In genomic region chr13:112893570-112894422, GRCh38 we compare ENCODE assay signal across 8 cellular contexts.
A peak's percentile ranks its signal among the peaks of the same experiment; 100 is the strongest.
DNase-seq lines count a peak whose midpoint lies in the region; ATAC-seq and TF ChIP-seq lines count a peak whose summit lies in the region.

No MANE protein-coding gene starts in this region.

- ATAC-seq in GM21576 (IDR thresholded peaks at IDR 0.05; ENCODE audit: unreplicated experiment): peak; percentile 44
- peak; percentile 51 for ATAC-seq in stimulated activated effector memory CD8-positive, alpha-beta T cell treated with anti-CD3 and anti-CD28 coated beads, Interleukin-12 subunit alpha, Interleukin-12 subunit beta, amount 100 ng/mL, for 72 hours
- no peak for ATAC-seq in GM19035 (IDR thresholded peaks at IDR 0.05; ENCODE audit: unreplicated experiment)

- no peaks in the 10 kb centered on the region for H3K36me3 Mint-ChIP-seq in stimulated activated effector memory CD8-positive, alpha-beta T cell treated with anti-CD3 and anti-CD28 coated beads, Interleukin-12 subunit alpha, Interleukin-12 subunit beta, amount 100 ng/mL, for 72 hours

- no peaks in the 10 kb centered on the region for H3K9me3 Mint-ChIP-seq in stimulated activated effector memory CD8-positive, alpha-beta T cell treated with anti-CD3 and anti-CD28 coated beads, Interleukin-12 subunit alpha, Interleukin-12 subunit beta, amount 100 ng/mL, for 72 hours

- peak; percentile 89 for DNase-seq in ELF-1 (ENCODE audit: low read depth, low spot score)
- peak; percentile 67 for DNase-seq in NCI-H2171 (lab: John Stamatoyannopoulos, UW)
- no peak for DNase-seq in astrocyte of the spinal cord (ENCODE audit: low read depth, low spot score)
- peak; percentile 84 for DNase-seq in iPS-NIHi7 (ENCODE audit: extremely low spot score)
- DNase-seq in stimulated activated effector memory CD8-positive, alpha-beta T cell treated with anti-CD3 and anti-CD28 coated beads, Interleukin-12 subunit alpha, Interleukin-12 subunit beta, amount 100 ng/mL, for 72 hours (ENCODE audit: low spot score in 2 of 2): no peak
- DNase-seq in cerebellar nuclear complex (lab: John Stamatoyannopoulos, UW): no peak

- peak overlapping the region; percentile 27 for H3K4me3 Mint-ChIP-seq in stimulated activated effector memory CD8-positive, alpha-beta T cell treated with anti-CD3 and anti-CD28 coated beads, Interleukin-12 subunit alpha, Interleukin-12 subunit beta, amount 100 ng/mL, for 72 hours

- H3K4me3 ChIP-seq in astrocyte of the spinal cord (ENCODE audit: low read depth, low read length): peak overlapping the region; percentile 7

- H3K4me1 Mint-ChIP-seq in stimulated activated effector memory CD8-positive, alpha-beta T cell treated with anti-CD3 and anti-CD28 coated beads, Interleukin-12 subunit alpha, Interleukin-12 subunit beta, amount 100 ng/mL, for 72 hours: peaks cover 15% of the 10 kb centered on the region

- in situ Hi-C loops in astrocyte of the spinal cord (cut with HindIII; ENCODE audit: low sequenced_read_pairs): no loop called here

- no peak for TF ChIP-seq CTCF in astrocyte of the spinal cord (IDR thresholded peaks at IDR 0.05; ENCODE audit: low read depth, low read length)

- H3K27ac Mint-ChIP-seq in stimulated activated effector memory CD8-positive, alpha-beta T cell treated with anti-CD3 and anti-CD28 coated beads, Interleukin-12 subunit alpha, Interleukin-12 subunit beta, amount 100 ng/mL, for 72 hours: no peak overlapping the region

Comparison
In these comparisons a context has a peak if more than half of its experiments do, and no peak if none do; other contexts are left out.
1. DNase-seq: peak in ELF-1 (single experiment), NCI-H2171 (single experiment) and iPS-NIHi7 (single experiment); none in astrocyte of the spinal cord (single experiment), stimulated activated effector memory CD8-positive, alpha-beta T cell treated with anti-CD3 and anti-CD28 coated beads, Interleukin-12 subunit alpha, Interleukin-12 subunit beta, amount 100 ng/mL, for 72 hours (0 of 2) and cerebellar nuclear complex (0 of 2).